22 cellular contexts compared by ENCODE assay signal in the genomic region with DNA sequence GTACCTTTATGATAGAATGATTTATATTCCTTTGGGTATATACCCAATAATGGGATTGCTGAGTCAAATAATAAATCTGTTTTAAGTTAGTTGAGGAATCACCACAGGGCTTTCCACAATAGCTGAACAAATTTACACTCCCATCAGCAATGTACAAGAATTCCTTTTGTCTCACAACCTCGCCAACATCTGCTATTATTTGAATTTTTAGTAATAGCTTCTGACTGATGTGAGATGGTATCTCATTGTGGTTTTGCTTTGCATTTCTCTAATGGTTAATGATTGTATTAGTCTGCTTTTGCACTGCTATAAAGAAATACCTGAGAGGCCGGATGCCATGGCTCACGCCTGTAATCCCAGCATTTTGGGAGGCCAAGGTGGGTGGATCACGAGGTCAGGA.
"Had no signal": no experiment of that assay in that cellular context is flagged by ENCODE, and none has a peak within 500 bp of the region (broad histone marks: within the 10 kb centered on the region; RNA-seq: fewer than 3 reads in every experiment).

No MANE protein-coding gene starts in this region.

- H3K27ac Mint-ChIP-seq: natural killer cell treated with Interleukin-12 subunit alpha and Interleukin-12 subunit beta and Interleukin-15 and Interleukin-18, amount 100 ng/mL, for 72 hours; progenitor cell of endocrine pancreas had no signal

- H3K27ac ChIP-seq: esophagus squamous epithelium, foreskin keratinocyte, hepatocyte, pancreas, stomach had no signal

- H3K79me2 ChIP-seq: hepatocyte had no signal

- H3K4me2 ChIP-seq: hepatocyte had no signal

- DNase-seq: dermis blood vessel endothelial cell; esophagus squamous epithelium; foreskin keratinocyte; head of caudate nucleus; kidney; left colon; left ventricle myocardium superior; mesenchymal stem cell; midbrain; occipital lobe; pancreas; right cardiac atrium; small intestine; stimulated activated CD4-positive, alpha-beta T cell treated with anti-CD3 and anti-CD28 coated beads, Interleukin-12 subunit alpha, Interleukin-12 subunit beta, amount 100 ng/mL, for 4 hours; stimulated activated naive CD4-positive, alpha-beta T cell; stomach; substantia nigra; trophoblast cell had no signal

- ATAC-seq: foreskin keratinocyte; left colon; left ventricle myocardium superior; natural killer cell treated with Interleukin-12 subunit alpha and Interleukin-12 subunit beta and Interleukin-15 and Interleukin-18, amount 100 ng/mL, for 72 hours; pancreas; right cardiac atrium had no signal

- H3K4me3 Mint-ChIP-seq: natural killer cell treated with Interleukin-12 subunit alpha and Interleukin-12 subunit beta and Interleukin-15 and Interleukin-18, amount 100 ng/mL, for 72 hours had no signal

- H3K9me3 ChIP-seq: esophagus squamous epithelium, pancreas had no signal

- H3K4me1 ChIP-seq: esophagus squamous epithelium, foreskin keratinocyte, pancreas, stomach had no signal

- H2AFZ ChIP-seq: hepatocyte had no signal

- H3K27me3 Mint-ChIP-seq: natural killer cell treated with Interleukin-12 subunit alpha and Interleukin-12 subunit beta and Interleukin-15 and Interleukin-18, amount 100 ng/mL, for 72 hours; progenitor cell of endocrine pancreas had no signal

- H3K4me3 ChIP-seq: esophagus squamous epithelium, hepatocyte, lung, pancreas, stomach had no signal

- H3K36me3 ChIP-seq: esophagus squamous epithelium, pancreas, stomach had no signal

- H3K27me3 ChIP-seq: esophagus squamous epithelium, foreskin keratinocyte, hepatocyte, pancreas, stomach had no signal
